ENCODE assay signal across 25 cellular contexts in the genomic region with DNA sequence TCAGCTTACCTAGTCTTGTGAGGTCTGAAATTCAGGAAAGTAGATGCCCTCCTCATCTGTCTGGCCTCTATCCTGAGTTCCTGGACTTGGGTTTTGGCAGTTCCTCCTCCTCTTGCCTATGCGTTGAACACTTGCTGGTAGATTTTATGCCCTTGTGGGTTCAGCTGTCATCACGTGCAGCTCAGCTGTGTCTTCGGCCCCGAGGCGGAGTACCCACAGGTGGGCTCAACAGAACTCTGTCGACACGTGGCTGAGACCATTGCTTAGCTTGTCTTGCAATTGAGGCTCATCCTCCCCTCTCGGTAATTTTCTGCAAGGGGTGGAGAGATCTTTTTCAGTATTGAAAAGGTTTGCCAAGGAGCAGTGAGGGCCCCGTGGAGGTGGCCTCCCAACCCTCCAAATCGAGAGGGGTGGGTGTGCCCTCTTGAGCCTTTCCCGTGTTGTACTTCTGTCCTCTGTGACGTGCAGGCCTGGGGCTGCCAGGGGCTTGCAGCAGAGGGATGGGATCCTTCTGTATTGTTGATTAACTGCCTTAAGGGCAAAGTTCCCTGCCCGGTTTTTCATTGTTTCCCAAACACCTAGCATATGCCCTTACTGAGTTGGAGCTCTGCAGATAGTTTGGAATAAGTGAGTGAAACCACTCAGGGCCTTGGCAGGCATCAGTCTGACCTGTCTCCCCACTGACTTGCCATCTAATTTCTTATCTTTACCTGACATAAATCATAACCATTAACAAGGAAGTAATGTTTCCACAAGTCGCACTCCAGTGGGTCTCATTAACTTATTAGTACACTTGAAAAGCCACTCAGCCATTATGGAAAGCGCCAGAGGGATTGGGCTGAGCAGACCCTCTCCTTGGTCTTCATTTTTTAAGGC. TPM values are rescaled to one million over a fixed set of nuclear protein-coding genes. Genes with fewer than 3 reads are reported as not detected.
DNase-seq lines count a peak whose midpoint lies in the region; ATAC-seq and TF ChIP-seq lines count a peak whose summit lies in the region.
"Had no signal": no experiment of that assay in that cellular context is flagged by ENCODE, and none has a peak within 500 bp of the region (broad histone marks: within the 10 kb centered on the region; RNA-seq: fewer than 3 reads in every experiment).

No MANE protein-coding gene starts in this region.

- no peak overlapping the region for H3K27ac ChIP-seq in BLaER1 treated with 17β-estradiol and CSF1 and Interleukin-3, amounts not matched to agents 10 nM and 100 nM
- no peak overlapping the region for H3K27ac ChIP-seq in HEK293 (ENCODE audit: extremely low read depth, low read depth, low read length)
- no peak overlapping the region for H3K27ac ChIP-seq in neural cell (ENCODE audit: low read length)
- H3K27ac ChIP-seq: suprapubic skin, vagina had no signal

- TF ChIP-seq CTCF in HEK293 (tag by site-specific recombination; IDR thresholded peaks at IDR 0.05): no peak
- TF ChIP-seq CTCF in neural cell (IDR thresholded peaks at IDR 0.05; ENCODE audit: poor library complexity, severe bottlenecking): no peak

- H3K27me3 Mint-ChIP-seq in activated T-helper 2 cell treated with anti-CD3 and anti-CD28 coated beads, Interferon-gamma antibody, Interleukin-2, Interleukin-4, amounts not matched to agents 10 μg/mL and 5 μg/mL and 100 μg/mL, durations not matched to agents 14 hours and 24 hours and 36 hours (ENCODE audit: low read depth): no peaks in the 10 kb centered on the region
- H3K27me3 Mint-ChIP-seq: activated CD4-positive, alpha-beta memory T cell treated with anti-CD3 and anti-CD28 coated beads, Interleukin-2, amount 10 ng/mL, durations not matched to agents 7 days and 5 days; naive B cell had no signal

- H3K27me3 ChIP-seq in BLaER1 treated with 17β-estradiol and CSF1 and Interleukin-3, amounts not matched to agents 10 nM and 100 nM: no peaks in the 10 kb centered on the region
- H3K27me3 ChIP-seq in neural cell (ENCODE audit: insufficient read depth, low read depth, low read length): no peaks in the 10 kb centered on the region
- H3K27me3 ChIP-seq: suprapubic skin, vagina had no signal

- H3K9me2 ChIP-seq in neural cell (ENCODE audit: insufficient read depth, low read length): no peaks in the 10 kb centered on the region

- H3K4me2 ChIP-seq in BLaER1 treated with 17β-estradiol and CSF1 and Interleukin-3, amounts not matched to agents 10 nM and 100 nM: peak overlapping the region in 9 of 11 experiments; percentile 2 to 98 (median 90); a peak in 15 of 22 replicates
- H3K4me2 ChIP-seq in neural cell (ENCODE audit: low read length): no peak overlapping the region

- TF ChIP-seq RAD21 in neural cell (conservative IDR thresholded peaks at IDR 0.05): no peak

- peaks cover 5% of the 10 kb centered on the region for H3K79me2 ChIP-seq in neural cell (replicated peaks; ENCODE audit: insufficient read depth, low read length)

- no peak for ATAC-seq in GM21423 (IDR thresholded peaks at IDR 0.05; ENCODE audit: unreplicated experiment)
- no peak for ATAC-seq in HG03354 (IDR thresholded peaks at IDR 0.05; ENCODE audit: poor library complexity, severe bottlenecking, unreplicated experiment)
- ATAC-seq in GM19324 (IDR thresholded peaks at IDR 0.05; ENCODE audit: low FRiP score, unreplicated experiment): no peak
- ATAC-seq: CD8-positive, alpha-beta T cell had no signal

- peaks cover 14 to 45% (median 39%) of the 10 kb centered on the region in 10 experiments for H3K4me1 ChIP-seq in BLaER1 treated with 17β-estradiol and CSF1 and Interleukin-3, amounts not matched to agents 10 nM and 100 nM
- no peaks in the 10 kb centered on the region for H3K4me1 ChIP-seq in HEK293 (ENCODE audit: control insufficient read depth, insufficient read depth, low read length)

- intact Hi-C loops in activated T-helper 2 cell treated with anti-CD3 and anti-CD28 coated beads, Interferon-gamma antibody, Interleukin-2, Interleukin-4, amounts not matched to agents 10 μg/mL and 5 μg/mL and 100 μg/mL, durations not matched to agents 14 hours and 24 hours and 36 hours (cut with micrococcal nuclease): no loop called here

- H3K27ac Mint-ChIP-seq in activated T-helper 2 cell treated with anti-CD3 and anti-CD28 coated beads, Interferon-gamma antibody, Interleukin-2, Interleukin-4, amounts not matched to agents 10 μg/mL and 5 μg/mL and 100 μg/mL, durations not matched to agents 14 hours and 24 hours and 36 hours: no peak overlapping the region
- H3K27ac Mint-ChIP-seq: activated CD4-positive, alpha-beta memory T cell treated with anti-CD3 and anti-CD28 coated beads, Interleukin-2, amount 10 ng/mL, durations not matched to agents 7 days and 5 days; activated naive CD4-positive, alpha-beta T cell treated with anti-CD3 and anti-CD28 coated beads for 36 hours; CD8-positive, alpha-beta T cell had no signal

- no peaks in the 10 kb centered on the region for H3K9me3 Mint-ChIP-seq in activated T-helper 2 cell treated with anti-CD3 and anti-CD28 coated beads, Interferon-gamma antibody, Interleukin-2, Interleukin-4, amounts not matched to agents 10 μg/mL and 5 μg/mL and 100 μg/mL, durations not matched to agents 14 hours and 24 hours and 36 hours
- H3K9me3 Mint-ChIP-seq: activated CD4-positive, alpha-beta memory T cell treated with anti-CD3 and anti-CD28 coated beads, Interleukin-2, amount 10 ng/mL, durations not matched to agents 7 days and 5 days; activated naive CD4-positive, alpha-beta T cell treated with anti-CD3 and anti-CD28 coated beads for 36 hours; CD8-positive, alpha-beta T cell; naive B cell had no signal

- no peaks in the 10 kb centered on the region for H3K36me3 Mint-ChIP-seq in activated T-helper 2 cell treated with anti-CD3 and anti-CD28 coated beads, Interferon-gamma antibody, Interleukin-2, Interleukin-4, amounts not matched to agents 10 μg/mL and 5 μg/mL and 100 μg/mL, durations not matched to agents 14 hours and 24 hours and 36 hours (ENCODE audit: low read depth)
- H3K36me3 Mint-ChIP-seq: naive B cell had no signal

- H3K4me3 Mint-ChIP-seq in activated T-helper 2 cell treated with anti-CD3 and anti-CD28 coated beads, Interferon-gamma antibody, Interleukin-2, Interleukin-4, amounts not matched to agents 10 μg/mL and 5 μg/mL and 100 μg/mL, durations not matched to agents 14 hours and 24 hours and 36 hours (ENCODE audit: low read depth): peak overlapping the region; percentile 33
- H3K4me3 Mint-ChIP-seq: activated CD4-positive, alpha-beta memory T cell treated with anti-CD3 and anti-CD28 coated beads, Interleukin-2, amount 10 ng/mL, durations not matched to agents 7 days and 5 days had no signal

- H3K36me3 ChIP-seq in BLaER1 treated with 17β-estradiol and CSF1 and Interleukin-3, amounts not matched to agents 10 nM and 100 nM: peaks cover 0 to 26% (median 6%) of the 10 kb centered on the region in 11 experiments; a peak in 4 of 22 replicates
- H3K36me3 ChIP-seq in HEK293 (ENCODE audit: control insufficient read depth in 2 of 2, insufficient read depth in 1 of 2, low read length in 2 of 2): peaks cover 0 to 27% of the 10 kb centered on the region in 2 experiments; a peak in 2 of 3 replicates
- no peaks in the 10 kb centered on the region for H3K36me3 ChIP-seq in neural cell (ENCODE audit: insufficient read depth, low read length)
- H3K36me3 ChIP-seq: suprapubic skin, vagina had no signal

- CTCF ChIA-PET in HEK293 (lab: Yijun Ruan, JAX): interaction anchor here (0.5 to 9.3 kb wide), 3 partner anchors 32 to 62 kb away, joined by 4 to 148 read pairs (median 6); no protein-coding TSS in a partner anchor

- no peak for DNase-seq in activated T-helper 2 cell treated with anti-CD3 and anti-CD28 coated beads, Interferon-gamma antibody, Interleukin-2, Interleukin-4, amounts not matched to agents 10 μg/mL and 5 μg/mL and 100 μg/mL, durations not matched to agents 14 hours and 24 hours and 36 hours (ENCODE audit: low spot score)
- DNase-seq in DMS 273 (lab: John Stamatoyannopoulos, UW; ENCODE audit: unreplicated experiment): no peak
- DNase-seq: activated CD4-positive, alpha-beta memory T cell treated with anti-CD3 and anti-CD28 coated beads, Interleukin-2, amount 10 ng/mL, durations not matched to agents 7 days and 5 days; activated CD4-positive, CD25-positive, alpha-beta regulatory T cell; activated naive CD4-positive, alpha-beta T cell treated with anti-CD3 and anti-CD28 coated beads for 36 hours; activated T-cell treated with anti-CD3 and anti-CD28 coated beads for 4 hours; anterior cingulate cortex; CD8-positive, alpha-beta T cell; DMS53; Kasumi-1; naive B cell; NCI-H1092 treated with DMSO at 0.1 percent for 48 hours; NCI-H2171; NCI-H524 treated with DMSO at 0.1 percent for 48 hours; T1000 had no signal

- TF ChIP-seq EP300 in neural cell (conservative IDR thresholded peaks at IDR 0.05; ENCODE audit: poor library complexity, severe bottlenecking): no peak

- no peaks in the 10 kb centered on the region for H3F3A ChIP-seq in neural cell (ENCODE audit: insufficient read depth, low read length, poor library complexity, severe bottlenecking)

- no peak overlapping the region for H3K4me3 ChIP-seq in BLaER1 treated with 17β-estradiol and CSF1 and Interleukin-3, amounts not matched to agents 10 nM and 100 nM
- H3K4me3 ChIP-seq in HEK293 (ENCODE audit: low read depth, low read length) (no peak overlapping the region), neural cell (ENCODE audit: low read length) (peak overlapping the region; percentile 7)
- H3K4me3 ChIP-seq: suprapubic skin, vagina had no signal

- POLR2A ChIA-PET in HEK293 (lab: Yijun Ruan, JAX): no interaction called here

- no peak overlapping the region for H2AFZ ChIP-seq in neural cell (ENCODE audit: low read depth, low read length)

- peaks cover 20% of the 10 kb centered on the region for H3K4me1 Mint-ChIP-seq in activated T-helper 2 cell treated with anti-CD3 and anti-CD28 coated beads, Interferon-gamma antibody, Interleukin-2, Interleukin-4, amounts not matched to agents 10 μg/mL and 5 μg/mL and 100 μg/mL, durations not matched to agents 14 hours and 24 hours and 36 hours (ENCODE audit: low read depth)

- no peaks in the 10 kb centered on the region; a peak in 1 of 22 replicates for H4K20me1 ChIP-seq in BLaER1 treated with 17β-estradiol and CSF1 and Interleukin-3, amounts not matched to agents 10 nM and 100 nM
- no peaks in the 10 kb centered on the region for H4K20me1 ChIP-seq in neural cell (ENCODE audit: insufficient read depth)

- H3K9me3 ChIP-seq in BLaER1 treated with 17β-estradiol and CSF1 and Interleukin-3, amounts not matched to agents 10 nM and 100 nM (replicated peaks in 1 of 11): no peaks in the 10 kb centered on the region
- H3K9me3 ChIP-seq in HEK293 (ENCODE audit: control insufficient read depth, insufficient read depth, low read depth, low read length): no peaks in the 10 kb centered on the region
- H3K9me3 ChIP-seq in neural cell (ENCODE audit: low read length): no peaks in the 10 kb centered on the region
- H3K9me3 ChIP-seq: suprapubic skin, vagina had no signal

- peak overlapping the region in 6 of 11 experiments; percentile 4 to 41 (median 16); a peak in 6 of 22 replicates for H3K9ac ChIP-seq in BLaER1 treated with 17β-estradiol and CSF1 and Interleukin-3, amounts not matched to agents 10 nM and 100 nM
- no peak overlapping the region for H3K9ac ChIP-seq in neural cell (ENCODE audit: low read length)

RNA-seq across cellular contexts. Expression of gene CENPS, which starts 2.9 kb away (rescaled TPM):
- total RNA-seq in activated T-helper 2 cell treated with anti-CD3 and anti-CD28 coated beads, Interferon-gamma antibody, Interleukin-2, Interleukin-4, amounts not matched to agents 10 μg/mL and 5 μg/mL and 100 μg/mL, durations not matched to agents 14 hours and 24 hours and 36 hours: 16.8 and 17.8 TPM in 2 replicates
- polyA plus RNA-seq in neural cell: 16.5 and 27.8 TPM in 2 replicates
- 17.1 and 21.2 TPM in 2 replicates for polyA minus RNA-seq in neural cell

RNA-seq across cellular contexts. Expression of gene CORT, which starts 16.7 kb away (rescaled TPM):
- 0.18 and 0.34 TPM in 2 replicates for total RNA-seq in activated T-helper 2 cell treated with anti-CD3 and anti-CD28 coated beads, Interferon-gamma antibody, Interleukin-2, Interleukin-4, amounts not matched to agents 10 μg/mL and 5 μg/mL and 100 μg/mL, durations not matched to agents 14 hours and 24 hours and 36 hours
- polyA plus RNA-seq in neural cell: 0.46 and 0.81 TPM in 2 replicates
- 0.97 and 1.5 TPM in 2 replicates for polyA minus RNA-seq in neural cell
- total RNA-seq: cardiac septum, mesenteric fat pad, suprapubic skin, vagina had no signal

RNA-seq across cellular contexts. Expression of gene PGD, which starts 34.3 kb away (rescaled TPM):
- total RNA-seq in activated T-helper 2 cell treated with anti-CD3 and anti-CD28 coated beads, Interferon-gamma antibody, Interleukin-2, Interleukin-4, amounts not matched to agents 10 μg/mL and 5 μg/mL and 100 μg/mL, durations not matched to agents 14 hours and 24 hours and 36 hours: 150 and 152 TPM in 2 replicates
- polyA plus RNA-seq in neural cell: 108 and 113 TPM in 2 replicates
- 111 and 121 TPM in 2 replicates for polyA minus RNA-seq in neural cell

RNA-seq across cellular contexts. Expression of gene DFFA, which starts 39.2 kb away (rescaled TPM):
- 52.9 and 53.8 TPM in 2 replicates for total RNA-seq in activated T-helper 2 cell treated with anti-CD3 and anti-CD28 coated beads, Interferon-gamma antibody, Interleukin-2, Interleukin-4, amounts not matched to agents 10 μg/mL and 5 μg/mL and 100 μg/mL, durations not matched to agents 14 hours and 24 hours and 36 hours
- 32.2 and 32.7 TPM in 2 replicates for polyA plus RNA-seq in neural cell
- polyA minus RNA-seq in neural cell: 34.5 and 39.0 TPM in 2 replicates

RNA-seq across cellular contexts. Expression of gene PEX14, which starts 41.6 kb away (rescaled TPM):
- 23.1 and 25.1 TPM in 2 replicates for total RNA-seq in activated T-helper 2 cell treated with anti-CD3 and anti-CD28 coated beads, Interferon-gamma antibody, Interleukin-2, Interleukin-4, amounts not matched to agents 10 μg/mL and 5 μg/mL and 100 μg/mL, durations not matched to agents 14 hours and 24 hours and 36 hours
- polyA plus RNA-seq in neural cell: 13.5 and 18.3 TPM in 2 replicates
- polyA minus RNA-seq in neural cell: 11.7 and 13.4 TPM in 2 replicates
